Comparison of ENCODE assay signal across 27 cellular contexts in the genomic region with DNA sequence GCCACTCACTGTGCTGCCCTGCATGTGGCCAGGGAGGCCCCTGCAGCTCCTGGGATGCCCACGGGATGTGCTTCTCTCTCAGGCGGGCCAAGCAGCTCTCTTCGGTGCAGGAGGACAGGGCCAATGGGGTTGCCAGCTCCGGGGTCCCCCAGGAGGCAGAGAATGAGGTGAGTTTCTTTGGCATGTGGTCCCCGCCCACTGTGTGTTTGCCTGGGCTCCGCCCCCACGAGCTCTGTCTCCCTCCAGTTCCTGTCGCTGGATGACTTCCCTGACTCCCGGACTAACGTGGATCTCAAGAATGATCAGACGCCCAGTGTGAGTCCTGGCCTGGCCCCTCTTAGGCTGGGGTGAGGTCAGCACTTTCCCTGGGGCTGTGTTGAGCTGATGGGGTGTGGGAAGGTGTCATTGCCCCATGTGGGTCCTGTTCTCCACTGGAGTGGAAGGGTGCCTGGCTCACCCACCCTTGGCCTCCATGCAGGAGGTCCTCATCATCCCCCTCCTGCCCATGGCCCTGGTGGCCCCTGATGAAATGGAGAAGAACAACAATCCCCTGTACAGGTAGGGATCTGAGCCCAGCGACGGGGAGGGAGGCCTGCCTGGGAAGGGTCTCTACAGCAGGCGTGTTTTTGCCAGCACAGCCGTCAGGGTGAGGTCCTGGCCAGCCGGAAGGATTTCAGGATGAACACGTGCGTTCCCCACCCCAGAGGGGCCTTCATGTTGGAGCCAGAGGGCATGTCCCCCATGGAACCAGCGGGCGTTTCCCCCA. TPM values are rescaled to one million over a fixed set of nuclear protein-coding genes. Genes with fewer than 3 reads are reported as not detected.
"Had no signal": no experiment of that assay in that cellular context is flagged by ENCODE, and none has a peak within 500 bp of the region (broad histone marks: within the 10 kb centered on the region; RNA-seq: fewer than 3 reads in every experiment).

No MANE protein-coding gene starts in this region.

- H3K27me3 ChIP-seq: colonic mucosa, heart left ventricle, left lung, stomach, transverse colon had no signal

- FAIRE-seq: frontal cortex, islet of Langerhans had no signal

- H3K4me1 ChIP-seq: colonic mucosa, heart left ventricle, left lung, psoas muscle, transverse colon had no signal

- ATAC-seq: esophagus mucosa; left lung; lower lobe of right lung; naive thymus-derived CD4-positive, alpha-beta T cell; psoas muscle; sciatic nerve had no signal

- H3K9me3 Mint-ChIP-seq: nephron progenitor cell had no signal

- H3K4me3 ChIP-seq: colonic mucosa, heart left ventricle, left lung, lower lobe of right lung, psoas muscle, stomach, thoracic aorta, transverse colon had no signal

- H3K4me3 Mint-ChIP-seq: naive thymus-derived CD4-positive, alpha-beta T cell; nephron progenitor cell had no signal

- H3K27ac Mint-ChIP-seq: naive thymus-derived CD4-positive, alpha-beta T cell; nephron progenitor cell had no signal

- H3K4me1 Mint-ChIP-seq: nephron progenitor cell had no signal

- H3K9me3 ChIP-seq: colonic mucosa, heart left ventricle, left lung, lower lobe of right lung, psoas muscle, stomach, thoracic aorta, transverse colon had no signal

- H3K27me3 Mint-ChIP-seq: naive thymus-derived CD4-positive, alpha-beta T cell had no signal

- DNase-seq: cerebellar nuclear complex; colonic mucosa; effector CD4-positive, alpha-beta T cell; hippocampal formation; lower lobe of right lung; naive thymus-derived CD4-positive, alpha-beta T cell; nephron progenitor cell; psoas muscle; retina; stimulated activated CD4-positive, alpha-beta T cell treated with anti-CD3 and anti-CD28 coated beads, Interleukin-2, amount 100 ng/mL, for 24 hours; stimulated activated CD4-positive, alpha-beta T cell treated with anti-CD3 and anti-CD28 coated beads, Interleukin-4, amount 100 ng/mL, for 4 hours; stimulated activated naive CD4-positive, alpha-beta T cell; stomach; substantia nigra; transverse colon had no signal

- H3K27ac ChIP-seq: colonic mucosa, heart left ventricle, left lung, lower lobe of right lung, psoas muscle, stomach, thoracic aorta, transverse colon had no signal

RNA-seq across cellular contexts. Expression of a gene that starts 7.7 kb away (rescaled TPM):
- total RNA-seq: stomach, ureter had no signal

RNA-seq across cellular contexts. Expression of a gene that starts 28.0 kb away (rescaled TPM):
- total RNA-seq: dermis microvascular lymphatic vessel endothelial cell, frontal cortex, glomerular endothelial cell, skeletal muscle tissue, stomach, thoracic aorta had no signal
- polyA plus RNA-seq: fibroblast of lung had no signal
